In genomic region chr2:28224648-28225471, GRCh38 we compare ENCODE assay signal across 11 cellular contexts.
DNase-seq lines count a peak whose midpoint lies in the region; TF ChIP-seq lines count a peak whose summit lies in the region.
"Had no signal": no experiment of that assay in that cellular context is flagged by ENCODE, and none has a peak within 500 bp of the region (broad histone marks: within the 10 kb centered on the region; RNA-seq: fewer than 3 reads in every experiment).

No MANE protein-coding gene starts in this region.

- DNase-seq in CD4-positive, alpha-beta memory T cell: no peak
- DNase-seq in SJSA1 (ENCODE audit: low read depth in 1 of 2, low spot score in 2 of 2): peak; percentile 65 to 95
- DNase-seq in fibroblast of gingiva (ENCODE audit: low read depth): peak; percentile 97
- peak; percentile 6 for DNase-seq in retina
- DNase-seq in NCI-H1048 (lab: John Stamatoyannopoulos, UW): no peak
- DNase-seq in NCI-H187 (lab: John Stamatoyannopoulos, UW): no peak
- DNase-seq in NCI-H2196 (lab: John Stamatoyannopoulos, UW; ENCODE audit: unreplicated experiment): no peak
- no peak for DNase-seq in Peyer's patch
- DNase-seq: activated gamma-delta T cell treated with Interleukin-2 at 50 U/mL for 16 hours, GF-D8, spleen had no signal

- H3K9me3 Mint-ChIP-seq in CD4-positive, alpha-beta memory T cell: no peaks in the 10 kb centered on the region

- no peaks in the 10 kb centered on the region for H3K27me3 Mint-ChIP-seq in CD4-positive, alpha-beta memory T cell

- H3K27me3 ChIP-seq in CD4-positive, alpha-beta memory T cell (ENCODE audit: insufficient read depth, low read length): no peaks in the 10 kb centered on the region
- H3K27me3 ChIP-seq in SJSA1 (replicated peaks): no peaks in the 10 kb centered on the region
- no peaks in the 10 kb centered on the region for H3K27me3 ChIP-seq in Peyer's patch
- H3K27me3 ChIP-seq: spleen had no signal

- H3K4me3 ChIP-seq in CD4-positive, alpha-beta memory T cell (ENCODE audit: low read length in 2 of 2): no peak overlapping the region
- no peak overlapping the region for H3K4me3 ChIP-seq in SJSA1
- H3K4me3 ChIP-seq in Peyer's patch: no peak overlapping the region
- H3K4me3 ChIP-seq: spleen had no signal

- CTCF ChIA-PET in CD4-positive, alpha-beta memory T cell (lab: Charles Lee; ENCODE audit: partially characterized antibody): no interaction called here

- H3K27ac ChIP-seq in CD4-positive, alpha-beta memory T cell (ENCODE audit: low read depth, low read length): no peak overlapping the region
- H3K27ac ChIP-seq in SJSA1 (peak overlapping the region; percentile 89), Peyer's patch (peak overlapping the region in 2 of 4 donors; percentile 56 to 67)

- peaks cover 0 to 9% (median 1%) of the 10 kb centered on the region in 4 donors for H3K4me1 Mint-ChIP-seq in CD4-positive, alpha-beta memory T cell

- POLR2A ChIA-PET in CD4-positive, alpha-beta memory T cell (lab: Charles Lee; ENCODE audit: partially characterized antibody): no interaction called here

- H3K36me3 ChIP-seq in CD4-positive, alpha-beta memory T cell (ENCODE audit: insufficient read depth, low read length): no peaks in the 10 kb centered on the region
- H3K36me3 ChIP-seq in SJSA1 (no peaks in the 10 kb centered on the region), Peyer's patch (no peaks in the 10 kb centered on the region)

- TF ChIP-seq CTCF in Peyer's patch (IDR thresholded peaks at IDR 0.05): no peak

- intact Hi-C loops in CD4-positive, alpha-beta memory T cell (cut with micrococcal nuclease): no loop called here

- H3K36me3 Mint-ChIP-seq in CD4-positive, alpha-beta memory T cell: peaks cover 2 to 4% of the 10 kb centered on the region in 2 donors

- no peaks in the 10 kb centered on the region for H3K4me1 ChIP-seq in CD4-positive, alpha-beta memory T cell (ENCODE audit: insufficient read depth, low read length)
- H3K4me1 ChIP-seq in SJSA1 (replicated peaks) (peaks cover 28% of the 10 kb centered on the region), Peyer's patch (peaks cover 0 to 9% (median 0%) of the 10 kb centered on the region in 4 donors)

- peak overlapping the region in 5 of 7 donors; percentile 12 to 73 (median 61) for H3K27ac Mint-ChIP-seq in CD4-positive, alpha-beta memory T cell

- H3K4me3 Mint-ChIP-seq in CD4-positive, alpha-beta memory T cell: no peak overlapping the region

- no peak for TF ChIP-seq POLR2A in Peyer's patch (IDR thresholded peaks at IDR 0.05)

- no peaks in the 10 kb centered on the region for H3K9me3 ChIP-seq in CD4-positive, alpha-beta memory T cell (ENCODE audit: control insufficient read depth in 1 of 2, low read length in 2 of 2)
- H3K9me3 ChIP-seq in SJSA1 (replicated peaks) (no peaks in the 10 kb centered on the region), Peyer's patch (no peaks in the 10 kb centered on the region)
- H3K9me3 ChIP-seq: spleen had no signal

Comparison
In these comparisons a context has a peak if more than half of its experiments do, and no peak if none do; other contexts are left out.
1. DNase-seq: peak in SJSA1 (2 of 2), fibroblast of gingiva (single experiment) and retina (single experiment); none in CD4-positive, alpha-beta memory T cell (0 of 5), NCI-H1048 (single experiment), NCI-H187 (0 of 2), NCI-H2196 (single experiment) and Peyer's patch (0 of 3).